In genomic region chrX:124736553-124737240, GRCh38 we compare ENCODE assay signal across 1 cellular context.
A peak's percentile ranks its signal among the peaks of the same experiment; 100 is the strongest.
TF ChIP-seq lines count a peak whose summit lies in the region.

No MANE protein-coding gene starts in this region.

TF ChIP-seq in K562, 482 proteins besides CTCF, POLR2A, EP300 and RAD21 (continued from another document):
- TF ChIP-seq ELK1 (CRISPR knock-in tag; IDR thresholded peaks at IDR 0.05) (no peak), PKNOX1 (IDR thresholded peaks at IDR 0.05) (peak; percentile 40; the same call in 1 of the 2 replicates), BHLHE40 (IDR thresholded peaks at IDR 0.05; ENCODE audit: low read length) (peak; percentile 31; the same call in 1 of the 2 replicates)
TF ChIP-seq in K562: peak in this region for 5.
